ENCODE assay signal across 30 cellular contexts in genomic region chr6:125082931-125083683, GRCh38.
DNase-seq lines count a peak whose midpoint lies in the region; ATAC-seq, FAIRE-seq and TF ChIP-seq lines count a peak whose summit lies in the region.
"Had no signal": no experiment of that assay in that cellular context is flagged by ENCODE, and none has a peak within 500 bp of the region (broad histone marks: within the 10 kb centered on the region; RNA-seq: fewer than 3 reads in every experiment).

No MANE protein-coding gene starts in this region.

- H2AFZ ChIP-seq in keratinocyte (ENCODE audit: control insufficient read depth, low read length) = no peak overlapping the region

- TF ChIP-seq CTCF in bronchial epithelial cell (IDR thresholded peaks at IDR 0.05; ENCODE audit: insufficient read depth, low read length, severe bottlenecking) = no peak
- no peak for TF ChIP-seq CTCF in keratinocyte (optimal IDR thresholded peaks at IDR 0.05 in 1 of 3, IDR thresholded peaks at IDR 0.05 in 1 of 3, conservative IDR thresholded peaks at IDR 0.05 in 1 of 3; ENCODE audit: extremely low read depth in 1 of 3, insufficient read depth in 2 of 3, low read length in 3 of 3)

- no peak overlapping the region for H3K27ac ChIP-seq in keratinocyte (ENCODE audit: control insufficient read depth, insufficient read depth, low read length)
- H3K27ac ChIP-seq: A549; BLaER1 treated with 17β-estradiol and CSF1 and Interleukin-3, amounts not matched to agents 10 nM and 100 nM; SJCRH30 had no signal

- H3K4me1 ChIP-seq in keratinocyte (ENCODE audit: control insufficient read depth, extremely low read depth, insufficient read depth, low read length) = peaks cover 9% of the 10 kb centered on the region
- H3K4me1 ChIP-seq: A549, Caco-2 had no signal

- no peaks in the 10 kb centered on the region for H3K9me1 ChIP-seq in keratinocyte (ENCODE audit: control insufficient read depth, extremely low read depth, insufficient read depth, low read length)

- H4K20me1 ChIP-seq in keratinocyte (ENCODE audit: control insufficient read depth, extremely low read depth, insufficient read depth, low read length) = no peaks in the 10 kb centered on the region
- H4K20me1 ChIP-seq: BLaER1 treated with 17β-estradiol and CSF1 and Interleukin-3, amounts not matched to agents 10 nM and 100 nM had no signal

- H3K4me2 ChIP-seq in keratinocyte (ENCODE audit: control insufficient read depth, extremely low read depth, insufficient read depth, low read depth, low read length) = no peak overlapping the region
- H3K4me2 ChIP-seq: A549 had no signal

- peaks cover 5% of the 10 kb centered on the region for H3K36me3 ChIP-seq in bronchial epithelial cell (ENCODE audit: control insufficient read depth, insufficient read depth, low read length)
- peaks cover 5 to 10% of the 10 kb centered on the region in 2 experiments for H3K36me3 ChIP-seq in keratinocyte (ENCODE audit: control insufficient read depth in 2 of 2, extremely low read depth in 1 of 2, insufficient read depth in 2 of 2, low read length in 2 of 2)
- no peaks in the 10 kb centered on the region for H3K36me3 ChIP-seq in MG63
- H3K36me3 ChIP-seq: BLaER1 treated with 17β-estradiol and CSF1 and Interleukin-3, amounts not matched to agents 10 nM and 100 nM had no signal

- H3K79me2 ChIP-seq in keratinocyte (ENCODE audit: control insufficient read depth, insufficient read depth, low read length) = peaks cover 2% of the 10 kb centered on the region

- FAIRE-seq in bronchial epithelial cell (lab: Jason Lieb, UNC) (no peak), keratinocyte (lab: Jason Lieb, UNC) (peak; percentile 98)
- FAIRE-seq: A549, GM12878 had no signal

- ATAC-seq in GM19455 (IDR thresholded peaks at IDR 0.05; ENCODE audit: unreplicated experiment) = no peak
- ATAC-seq: A549, GM12878, HCT116, PC-3, Right ventricle myocardium inferior, SK-N-SH treated with all-trans-retinoic acid at 6 μM for 48 hours had no signal

- dilution Hi-C loops in keratinocyte (cut with MboI; ENCODE audit: extremely low pct_ligation_motif_present, low sequenced_read_pairs) = no loop called here

- DNase-seq in HUDEP-2 (lab: John Stamatoyannopoulos, UW; ENCODE audit: unreplicated experiment in 76 of 76) (peak in 60 of 76 experiments; percentile 11 to 88 (median 49)), bronchial epithelial cell (ENCODE audit: low read depth) (peak; percentile 44), keratinocyte (ENCODE audit: low read depth, low spot score) (no peak), MG63 (no peak)
- DNase-seq in activated naive CD4-positive, alpha-beta T cell treated with Interleukin-2 at 50 U/mL for 16 hours = no peak
- DNase-seq in activated CD4-positive, CD25-positive, alpha-beta regulatory T cell (lab: John Stamatoyannopoulos, UW) = no peak
- DNase-seq: AML-193; Caco-2; CD4-positive, alpha-beta T cell; DMS 273 treated with DMSO at 0.1 percent for 48 hours; DMS79; EL; GDM1; Karpas-422; NCI-H1105 treated with DMSO at 0.1 percent for 48 hours; NCI-H146; NCI-H1930; NCI-H2107; NCI-H446; NCI-H524 treated with DMSO at 0.1 percent for 48 hours; NCI-H774; PC-3; SJCRH30 had no signal

- H3K27me3 ChIP-seq in bronchial epithelial cell (ENCODE audit: control insufficient read depth, insufficient read depth, low read length) = no peaks in the 10 kb centered on the region
- no peaks in the 10 kb centered on the region for H3K27me3 ChIP-seq in keratinocyte (ENCODE audit: control insufficient read depth, extremely low read depth, insufficient read depth, low read length)
- H3K27me3 ChIP-seq in MG63 = no peaks in the 10 kb centered on the region
- H3K27me3 ChIP-seq: BLaER1 treated with 17β-estradiol and CSF1 and Interleukin-3, amounts not matched to agents 10 nM and 100 nM; SJCRH30 had no signal

- no peak overlapping the region for H3K4me3 ChIP-seq in bronchial epithelial cell (ENCODE audit: low read depth, low read length)
- H3K4me3 ChIP-seq in keratinocyte (ENCODE audit: control insufficient read depth in 2 of 3, extremely low read depth in 1 of 3, insufficient read depth in 2 of 3, low read depth in 1 of 3, low read length in 3 of 3) = no peak overlapping the region
- no peak overlapping the region for H3K4me3 ChIP-seq in MG63
- H3K4me3 ChIP-seq: A549; BLaER1 treated with 17β-estradiol and CSF1 and Interleukin-3, amounts not matched to agents 10 nM and 100 nM; GM12878; SJCRH30 had no signal

- H3K9ac ChIP-seq in keratinocyte (ENCODE audit: control insufficient read depth, extremely low read depth, insufficient read depth, low read length) = no peak overlapping the region
- H3K9ac ChIP-seq: BLaER1 treated with 17β-estradiol and CSF1 and Interleukin-3, amounts not matched to agents 10 nM and 100 nM had no signal

- H3K9me3 ChIP-seq in keratinocyte (ENCODE audit: control insufficient read depth, low read depth, low read length) (no peaks in the 10 kb centered on the region), MG63 (no peaks in the 10 kb centered on the region)
- H3K9me3 ChIP-seq: A549, Caco-2, SJCRH30 had no signal

Comparison
In these comparisons a context has a peak if more than half of its experiments do, and no peak if none do; other contexts are left out.
1. DNase-seq: peak in HUDEP-2 (60 of 76) and bronchial epithelial cell (single experiment); none in keratinocyte (single experiment), activated naive CD4-positive, alpha-beta T cell treated with Interleukin-2 at 50 U/mL for 16 hours (single experiment), activated CD4-positive, CD25-positive, alpha-beta regulatory T cell (0 of 4) and MG63 (single experiment).